Comparison of ENCODE assay signal across 8 cellular contexts in the genomic region with DNA sequence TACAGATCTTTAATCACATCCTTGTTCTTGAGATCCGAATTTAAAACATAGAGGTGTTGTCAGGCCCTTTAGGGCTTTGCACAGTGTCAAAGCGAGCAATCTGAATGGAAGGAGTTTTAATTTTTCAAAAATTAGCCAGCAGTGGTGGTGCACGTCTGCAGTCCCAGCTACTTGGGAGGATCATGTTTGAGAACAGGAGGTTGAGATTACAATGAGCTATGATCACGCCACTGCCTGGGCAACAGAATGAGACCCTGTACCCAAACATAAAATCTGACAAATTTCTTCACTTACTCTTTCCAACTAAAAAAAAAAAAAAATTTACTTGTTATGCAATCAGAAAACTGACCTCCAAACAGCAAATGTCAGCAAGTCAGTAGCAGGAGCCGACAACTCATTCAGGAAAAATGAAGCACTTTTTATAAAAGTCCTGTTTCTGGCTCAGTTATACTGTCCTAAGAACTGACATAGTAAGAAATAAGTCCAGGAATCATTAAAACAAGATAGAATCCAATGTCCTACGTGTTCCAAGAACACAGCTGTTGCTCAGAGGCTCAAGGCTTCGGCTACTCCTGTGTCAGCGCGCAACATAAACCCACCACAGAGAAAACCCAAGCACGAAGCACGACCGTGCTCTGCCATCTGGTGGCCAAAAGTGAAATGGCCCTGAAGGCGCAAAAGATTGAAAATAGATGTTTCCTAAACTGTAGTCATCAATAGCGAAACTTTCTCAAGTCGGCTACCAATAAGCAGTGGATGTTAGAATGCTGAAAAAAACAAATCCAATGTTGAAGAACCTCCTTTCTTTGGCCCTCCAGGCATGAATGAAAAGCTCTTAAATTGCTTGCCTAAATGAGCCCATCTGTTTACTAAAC.
A peak's percentile ranks its signal among the peaks of the same experiment; 100 is the strongest.
DNase-seq lines count a peak whose midpoint lies in the region; ATAC-seq and TF ChIP-seq lines count a peak whose summit lies in the region.

No MANE protein-coding gene starts in this region.

- H2AFZ ChIP-seq in PC-3 (ENCODE audit: low read length), result peak overlapping the region; percentile 40; the same call in 1 of the 2 replicates

- H3K4me1 Mint-ChIP-seq in activated T-cell treated with anti-CD3 and anti-CD28 coated beads, Interleukin-2, amount 50 U/mL, for 72 hours (ENCODE audit: low read depth), result no peaks in the 10 kb centered on the region

- peak; percentile 19 for DNase-seq in DMS153 (lab: John Stamatoyannopoulos, UW)
- peak; percentile 70 for DNase-seq in HT-29 (ENCODE audit: low spot score)
- peak; percentile 70 for DNase-seq in PC-3
- peak; percentile 48 to 59 for DNase-seq in activated T-cell treated with anti-CD3 and anti-CD28 coated beads, Interleukin-2, amount 50 U/mL, for 72 hours
- peak; percentile 87 for DNase-seq in fibroblast of pulmonary artery (ENCODE audit: low read depth)
- DNase-seq in omental fat pad (ENCODE audit: low spot score), result peak; percentile 48
- DNase-seq in tibial artery, result peak; percentile 76 to 79

- no peaks in the 10 kb centered on the region for H3K9me3 ChIP-seq in PC-3 (ENCODE audit: low read length)
- peaks cover 0 to 8% (median 0%) of the 10 kb centered on the region in 3 donors for H3K9me3 ChIP-seq in tibial artery

- peaks cover 0 to 2% of the 10 kb centered on the region in 2 donors for H3K36me3 Mint-ChIP-seq in activated T-cell treated with anti-CD3 and anti-CD28 coated beads, Interleukin-2, amount 50 U/mL, for 72 hours (ENCODE audit: insufficient read depth in 2 of 2)

- H3K4me1 ChIP-seq in PC-3 (ENCODE audit: insufficient read depth, low read length) (no peaks in the 10 kb centered on the region), tibial artery (peaks cover 0 to 12% (median 7%) of the 10 kb centered on the region in 4 donors)

- peak overlapping the region; percentile 42 for H3K4me2 ChIP-seq in PC-3 (ENCODE audit: low read length)

- H3K9ac ChIP-seq in PC-3 (ENCODE audit: low read length), result no peak overlapping the region

- H3K27me3 ChIP-seq in PC-3 (ENCODE audit: low read length) (no peaks in the 10 kb centered on the region), tibial artery (no peaks in the 10 kb centered on the region)

- H3K9me3 Mint-ChIP-seq in activated T-cell treated with anti-CD3 and anti-CD28 coated beads, Interleukin-2, amount 50 U/mL, for 72 hours, result peaks cover 1% of the 10 kb centered on the region in 2 donors

- CTCF ChIA-PET in PC-3 (lab: Charles Lee), result interaction anchor here (0.6 to 0.7 kb wide), 3 partner anchors 9 to 44 kb away, joined by 4 to 7 read pairs (median 7); no protein-coding TSS in a partner anchor

- no peak overlapping the region for H3K27ac ChIP-seq in PC-3 (ENCODE audit: low read length)
- peak overlapping the region; percentile 25 to 40 for H3K27ac ChIP-seq in tibial artery

- H3K4me3 Mint-ChIP-seq in activated T-cell treated with anti-CD3 and anti-CD28 coated beads, Interleukin-2, amount 50 U/mL, for 72 hours, result no peak overlapping the region

- H3K27ac Mint-ChIP-seq in activated T-cell treated with anti-CD3 and anti-CD28 coated beads, Interleukin-2, amount 50 U/mL, for 72 hours, result no peak overlapping the region

- TF ChIP-seq CTCF in PC-3 (conservative IDR thresholded peaks at IDR 0.05; ENCODE audit: low read depth, low read length) (peak; percentile 96), fibroblast of pulmonary artery (IDR thresholded peaks at IDR 0.05; ENCODE audit: low read length, missing control alignments) (peak; percentile 98), omental fat pad (IDR thresholded peaks at IDR 0.05) (peak in 1 of 3 donors; percentile 53), tibial artery (IDR thresholded peaks at IDR 0.05) (peak; percentile 84 to 92)

- H3K4me3 ChIP-seq in PC-3 (ENCODE audit: low read length) (0 out of 2 replicates have a peak overlapping the region, but pooled peaks have one; percentile 3), fibroblast of pulmonary artery (replicated peaks; ENCODE audit: low read depth, low read length) (peak overlapping the region; percentile 24), tibial artery (peak overlapping the region; percentile 15 to 17)

- BruUV-seq in PC-3 (replicated peaks; lab: Mats Ljungman, UMichigan), result no TSS peak

- ATAC-seq in GM21360 (IDR thresholded peaks at IDR 0.05; ENCODE audit: unreplicated experiment) (peak; percentile 89), PC-3 (peak; percentile 73), omental fat pad (ENCODE audit: low FRiP score) (peak; percentile 85)
- peak; percentile 51 to 69 for ATAC-seq in activated T-cell treated with anti-CD3 and anti-CD28 coated beads, Interleukin-2, amount 50 U/mL, for 72 hours (replicated peaks in 1 of 2)

- POLR2A ChIA-PET in PC-3 (lab: Charles Lee; ENCODE audit: unreplicated experiment), result interaction anchor here (0.5 to 0.7 kb wide), 2 partner anchors 163 to 1723 kb away, joined by 3 to 6 read pairs; no protein-coding TSS in a partner anchor

- H3F3A ChIP-seq in PC-3 (ENCODE audit: low read length, unreplicated experiment), result no peaks in the 10 kb centered on the region

- H4K20me1 ChIP-seq in PC-3 (ENCODE audit: low read length), result no peaks in the 10 kb centered on the region

- H3K36me3 ChIP-seq in PC-3 (ENCODE audit: low read depth, low read length), result no peaks in the 10 kb centered on the region
- no peaks in the 10 kb centered on the region for H3K36me3 ChIP-seq in tibial artery

- no peaks in the 10 kb centered on the region for H3K79me2 ChIP-seq in PC-3 (ENCODE audit: low read length)

- peaks cover 19% of the 10 kb centered on the region for H3K27me3 Mint-ChIP-seq in activated T-cell treated with anti-CD3 and anti-CD28 coated beads, Interleukin-2, amount 50 U/mL, for 72 hours (ENCODE audit: low read depth)

- intact Hi-C loops in PC-3 (cut with micrococcal nuclease), result loop anchor here (1.0 to 5.0 kb wide), 3 partner anchors 45 to 1803 kb away; no protein-coding TSS in a partner anchor
- intact Hi-C loops in tibial artery (cut with DNase I; ENCODE audit: low total_unique reads), result loop anchor here (10.0 kb wide), 1 partner anchor 1223 kb away; no protein-coding TSS in a partner anchor

- no peaks in the 10 kb centered on the region for H3K9me2 ChIP-seq in PC-3 (replicated peaks; ENCODE audit: low read length)

Comparison
In these comparisons a context has a peak if more than half of its experiments do, and no peak if none do; other contexts are left out.
1. DNase-seq: peak in every context shown above with its lines; median percentile 87 in fibroblast of pulmonary artery; 78 in tibial artery; 70 in HT-29; 70 in PC-3; 54 in activated T-cell treated with anti-CD3 and anti-CD28 coated beads, Interleukin-2, amount 50 U/mL, for 72 hours; 48 in omental fat pad; 19 in DMS153.